18 cellular contexts compared by ENCODE assay signal in the genomic region with DNA sequence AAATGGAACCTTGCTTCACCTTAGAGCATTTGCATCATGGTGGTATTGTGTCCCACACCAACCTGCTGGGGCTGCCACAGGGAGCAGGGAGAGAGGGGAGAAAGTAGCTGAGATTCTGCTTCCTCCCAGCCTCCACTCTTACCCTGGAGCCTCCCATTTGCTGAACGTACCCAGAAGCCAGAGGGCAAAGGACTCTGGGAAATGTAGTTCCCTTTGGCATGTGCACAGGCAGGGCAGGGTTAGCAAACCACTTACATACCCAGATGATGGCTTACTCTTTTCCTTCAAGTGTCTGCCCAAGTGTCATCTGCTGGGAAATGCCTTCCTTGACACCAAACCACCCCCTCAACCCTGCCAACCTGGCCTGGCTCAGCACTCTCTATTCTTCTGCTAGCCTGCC. TPM values are rescaled to one million over a fixed set of nuclear protein-coding genes. Genes with fewer than 3 reads are reported as not detected.
DNase-seq lines count a peak whose midpoint lies in the region; FAIRE-seq and TF ChIP-seq lines count a peak whose summit lies in the region.
"Had no signal": no experiment of that assay in that cellular context is flagged by ENCODE, and none has a peak within 500 bp of the region (broad histone marks: within the 10 kb centered on the region; RNA-seq: fewer than 3 reads in every experiment).

No MANE protein-coding gene starts in this region.

- no peak overlapping the region for H3K27ac ChIP-seq in small intestine (ENCODE audit: low read depth in 1 of 2, low read length in 1 of 2)
- H3K27ac ChIP-seq: SJCRH30 had no signal

- intact Hi-C loops in lower leg skin (cut with DNase I; ENCODE audit: low total_unique reads), result no loop called here

- no peaks in the 10 kb centered on the region for H3K36me3 ChIP-seq in small intestine (ENCODE audit: control insufficient read depth in 2 of 2, insufficient read depth in 2 of 2, low read length in 2 of 2)
- H3K36me3 ChIP-seq: SJCRH30 had no signal

- no peak for TF ChIP-seq POLR2A in NB4 (IDR thresholded peaks at IDR 0.05; ENCODE audit: extremely low read depth, insufficient read length)
- no peak for TF ChIP-seq POLR2A in lower leg skin (IDR thresholded peaks at IDR 0.05)

- no peaks in the 10 kb centered on the region for H3K9me3 ChIP-seq in small intestine (ENCODE audit: control insufficient read depth, low read depth)
- H3K9me3 ChIP-seq: SJCRH30 had no signal

- DNase-seq in SKM-1 treated with dmso at 0.1 percent for 144 hours (lab: John Stamatoyannopoulos, UW; ENCODE audit: unreplicated experiment), result peak; percentile 11
- no peak for DNase-seq in SKM-1 (lab: John Stamatoyannopoulos, UW; ENCODE audit: unreplicated experiment)
- peak; percentile 50 for DNase-seq in NB4 (ENCODE audit: low read depth)
- peak; percentile 29 for DNase-seq in dermis blood vessel endothelial cell
- DNase-seq in small intestine, result peak; percentile 6
- DNase-seq in NCI-H446 (lab: John Stamatoyannopoulos, UW), result no peak
- no peak for DNase-seq in lower leg skin (ENCODE audit: low spot score in 2 of 2)
- no peak for DNase-seq in dedifferentiated amniotic fluid mesenchymal stem cell (ENCODE audit: extremely low spot score)
- DNase-seq: activated CD8-positive, alpha-beta memory T cell treated with anti-CD3 and anti-CD28 coated beads, Interleukin-2, amount 10 ng/mL, durations not matched to agents 7 days and 5 days; activated naive CD4-positive, alpha-beta T cell treated with anti-CD3 and anti-CD28 coated beads for 36 hours; Caco-2; effector memory CD4-positive, alpha-beta T cell; foreskin melanocyte; HCEC 1CT; midbrain; MM.1S; stimulated activated CD4-positive, alpha-beta T cell treated with anti-CD3 and anti-CD28 coated beads, Interleukin-12 subunit alpha, Interleukin-12 subunit beta, amount 100 ng/mL, for 4 hours had no signal

- no peaks in the 10 kb centered on the region for H3K4me1 ChIP-seq in small intestine (ENCODE audit: control insufficient read depth in 2 of 2, insufficient read depth in 1 of 2, low read depth in 1 of 2, low read length in 1 of 2)

- TF ChIP-seq CTCF in NB4 (IDR thresholded peaks at IDR 0.05; ENCODE audit: low read depth, low read length) (no peak), lower leg skin (IDR thresholded peaks at IDR 0.05) (no peak)

- H3K27me3 ChIP-seq in small intestine (ENCODE audit: control insufficient read depth in 2 of 2, insufficient read depth in 2 of 2, low read length in 2 of 2), result peaks cover 0 to 4% of the 10 kb centered on the region in 2 donors
- H3K27me3 ChIP-seq: SJCRH30 had no signal

- no peak overlapping the region for H3K4me3 ChIP-seq in NB4 (ENCODE audit: low read depth, low read length)
- no peak overlapping the region for H3K4me3 ChIP-seq in small intestine (ENCODE audit: low read depth in 1 of 2, low read length in 2 of 2)
- no peak overlapping the region for H3K4me3 ChIP-seq in lower leg skin (ENCODE audit: low read depth, poor library complexity, severe bottlenecking)
- H3K4me3 ChIP-seq: SJCRH30 had no signal

- WGBS in small intestine, 3 donors, result 0% methylated on average over 1 of the region's 1 CpG
- 11 to 21% methylated on average over 1 of the region's 1 CpG for WGBS in lower leg skin, 2 donors

- no peak for FAIRE-seq in small intestine (lab: Jason Lieb, UNC)

RNA-seq across cellular contexts. Expression of gene SMIM38, which starts 16.9 kb away (rescaled TPM):
- total RNA-seq in dermis blood vessel endothelial cell, result 0.09 and 0.17 TPM in 2 replicates
- under 1 TPM in 1 of 3 donors, not detected in 2; 0.09 TPM for polyA plus RNA-seq in small intestine
- total RNA-seq in lower leg skin, result 1 to 10 TPM in 2 of 4 donors, under 1 TPM in 2; 0.13 to 1.8 (median 0.98) TPM

Comparison
In these comparisons a context has a peak if more than half of its experiments do, and no peak if none do; other contexts are left out.
1. DNase-seq: peak in SKM-1 treated with dmso at 0.1 percent for 144 hours (single experiment), NB4 (single experiment), dermis blood vessel endothelial cell (single experiment) and small intestine (single experiment); none in SKM-1 (single experiment), NCI-H446 (0 of 2), lower leg skin (0 of 2) and dedifferentiated amniotic fluid mesenchymal stem cell (single experiment).